Comparison of ENCODE assay signal across 8 cellular contexts in the genomic region with DNA sequence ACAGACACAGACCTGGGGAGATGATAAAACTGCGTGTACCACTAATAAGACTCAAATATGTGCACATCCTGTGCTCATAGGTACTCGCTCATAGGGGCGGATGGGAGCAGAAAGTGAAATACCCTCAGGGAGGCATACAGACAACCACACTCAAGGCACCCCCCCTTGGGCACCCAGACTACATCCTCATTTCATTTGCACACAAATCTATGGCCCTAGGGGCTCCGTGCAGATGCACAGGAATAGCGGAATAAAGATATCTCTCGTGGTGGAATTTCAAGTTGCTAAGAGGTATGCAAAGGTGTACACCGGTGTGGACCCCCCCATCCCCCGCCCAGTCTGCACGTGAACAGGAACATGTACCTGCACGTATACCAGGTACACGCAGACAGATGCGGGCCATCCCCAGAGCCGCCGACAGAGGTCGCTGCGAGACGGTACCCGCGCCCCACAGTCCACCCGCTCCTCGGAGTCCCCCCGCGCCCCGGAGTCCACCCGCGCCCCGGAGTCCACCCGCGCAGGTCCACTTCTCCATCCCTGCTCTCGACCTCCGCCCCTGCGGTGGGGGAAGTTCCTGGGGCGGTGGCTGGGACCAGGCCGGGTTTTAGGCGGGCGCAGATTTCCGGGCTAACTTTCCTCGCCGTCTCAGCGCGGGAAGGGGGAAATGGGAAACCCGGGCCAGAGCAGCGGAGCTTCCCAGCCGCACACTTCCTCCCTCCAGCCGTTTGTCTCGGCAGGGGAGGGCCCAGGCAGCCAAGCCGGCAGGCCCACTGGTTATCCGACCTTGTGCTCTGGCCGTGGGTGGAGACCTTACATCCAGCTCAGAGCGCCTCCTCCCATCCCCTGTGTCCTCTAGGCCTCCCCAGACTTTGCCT. TPM values are rescaled to one million over a fixed set of nuclear protein-coding genes. Genes with fewer than 3 reads are reported as not detected.
DNase-seq lines count a peak whose midpoint lies in the region; ATAC-seq and TF ChIP-seq lines count a peak whose summit lies in the region.

No MANE protein-coding gene starts in this region.

- no peaks in the 10 kb centered on the region for H3K9me3 Mint-ChIP-seq in HFFc6

- H3K27me3 ChIP-seq in endocrine pancreas (ENCODE audit: control insufficient read depth, insufficient read depth, low read length): peaks cover 7% of the 10 kb centered on the region
- H3K27me3 ChIP-seq in mononuclear cell (ENCODE audit: insufficient read depth, low read length): no peaks in the 10 kb centered on the region

- H3K4me3 ChIP-seq in endocrine pancreas (ENCODE audit: control insufficient read depth, insufficient read depth, low read length) (no peak overlapping the region), mononuclear cell (ENCODE audit: low read length) (peak overlapping the region; percentile 5)

- ATAC-seq in GM21526 (IDR thresholded peaks at IDR 0.05; ENCODE audit: low FRiP score, unreplicated experiment): no peak

- H3K9ac ChIP-seq in endocrine pancreas (ENCODE audit: control insufficient read depth, insufficient read depth, low read length): peak overlapping the region; percentile 25

- no peaks in the 10 kb centered on the region for H3K36me3 Mint-ChIP-seq in HFFc6 (ENCODE audit: low read depth)

- DNase-seq in HFFc6 (peak; percentile 26), NCI-H69 (lab: John Stamatoyannopoulos, UW) (peak; percentile 80)
- DNase-seq in activated CD8-positive, alpha-beta memory T cell treated with anti-CD3 and anti-CD28 coated beads for 1 hour (ENCODE audit: extremely low read depth in 1 of 2, low read depth in 1 of 2): peak; percentile 38 to 69
- DNase-seq in stimulated activated CD8-positive, alpha-beta memory T cell treated with anti-CD3 and anti-CD28 coated beads, Interleukin-7, amount 100 ng/mL, for 1 hour (ENCODE audit: low read depth in 2 of 2): peak; percentile 51 to 60

- peaks cover 3% of the 10 kb centered on the region; the same call in 1 of the 2 replicates for H3K27me3 Mint-ChIP-seq in HFFc6 (ENCODE audit: insufficient read depth)

- H3K4me1 ChIP-seq in endocrine pancreas (ENCODE audit: control insufficient read depth, insufficient read depth, low read length) (no peaks in the 10 kb centered on the region), mononuclear cell (ENCODE audit: insufficient read depth, low read length) (peaks cover 26% of the 10 kb centered on the region)

- H3K36me3 ChIP-seq in endocrine pancreas (ENCODE audit: control insufficient read depth, insufficient read depth, low read length): no peaks in the 10 kb centered on the region

- H3K27ac Mint-ChIP-seq in HFFc6: peak overlapping the region; percentile 62

- no peaks in the 10 kb centered on the region for H3K9me3 ChIP-seq in endocrine pancreas (ENCODE audit: control insufficient read depth, low read length)
- H3K9me3 ChIP-seq in mononuclear cell (ENCODE audit: low read depth, low read length): no peaks in the 10 kb centered on the region

- TF ChIP-seq CTCF in GM12872 (IDR thresholded peaks at IDR 0.05; ENCODE audit: insufficient read depth, low read depth, low read length) (peak; percentile 83), HFFc6 (IDR thresholded peaks at IDR 0.05) (peak; percentile 91)

- peaks cover 53% of the 10 kb centered on the region for H3K4me1 Mint-ChIP-seq in HFFc6 (ENCODE audit: low read depth)

- peak overlapping the region; percentile 82 for H3K4me3 Mint-ChIP-seq in HFFc6

RNA-seq across cellular contexts. Expression of a gene that starts 1.0 kb away (rescaled TPM):
- total RNA-seq in HFFc6 (2021; fragmentation: NEBNext Ultra II Directional; extraction: Animal tissue kit (Norgen Biotek cat#: 25700)): not detected
- not detected for total RNA-seq in mononuclear cell

Comparison
In these comparisons a context has a peak if more than half of its experiments do, and no peak if none do; other contexts are left out.
1. DNase-seq: peak in every context shown above with its lines; median percentile 80 in NCI-H69; 56 in stimulated activated CD8-positive, alpha-beta memory T cell treated with anti-CD3 and anti-CD28 coated beads, Interleukin-7, amount 100 ng/mL, for 1 hour; 54 in activated CD8-positive, alpha-beta memory T cell treated with anti-CD3 and anti-CD28 coated beads for 1 hour; 26 in HFFc6.